ENCODE assay signal across 8 cellular contexts in genomic region chr15:70447927-70448698, GRCh38.
A peak's percentile ranks its signal among the peaks of the same experiment; 100 is the strongest.
DNase-seq lines count a peak whose midpoint lies in the region; ATAC-seq and TF ChIP-seq lines count a peak whose summit lies in the region.

No MANE protein-coding gene starts in this region.

- no peak overlapping the region for H3K27ac ChIP-seq in CD4-positive, CD25-positive, alpha-beta regulatory T cell (ENCODE audit: insufficient read depth, low read length, poor library complexity, severe bottlenecking)

- peaks cover 2% of the 10 kb centered on the region for H3K27me3 ChIP-seq in CD4-positive, CD25-positive, alpha-beta regulatory T cell (ENCODE audit: control insufficient read depth, insufficient read depth, low read length)
- H3K27me3 ChIP-seq in NT2/D1 (ENCODE audit: insufficient read depth, insufficient read length), result peaks cover 32% of the 10 kb centered on the region

- intact Hi-C loops in activated naive CD4-positive, alpha-beta T cell treated with anti-CD3 and anti-CD28 coated beads for 36 hours (cut with micrococcal nuclease), result no loop called here

- peak overlapping the region in 2 of 4 donors; percentile 59 to 69 for H3K4me3 Mint-ChIP-seq in CD4-positive, CD25-positive, alpha-beta regulatory T cell
- no peak overlapping the region for H3K4me3 Mint-ChIP-seq in activated naive CD4-positive, alpha-beta T cell treated with anti-CD3 and anti-CD28 coated beads for 36 hours
- no peak overlapping the region for H3K4me3 Mint-ChIP-seq in nephron

- H3K4me3 ChIP-seq in CD4-positive, CD25-positive, alpha-beta regulatory T cell (ENCODE audit: low read depth, low read length), result no peak overlapping the region
- H3K4me3 ChIP-seq in NT2/D1 (ENCODE audit: insufficient read length, low read depth), result no peak overlapping the region

- DNase-seq in CD4-positive, CD25-positive, alpha-beta regulatory T cell, result peak in 2 of 3 donors; percentile 21 to 86
- DNase-seq in NT2/D1 (ENCODE audit: low read depth, low spot score), result no peak
- peak; percentile 62 for DNase-seq in activated naive CD4-positive, alpha-beta T cell treated with anti-CD3 and anti-CD28 coated beads for 36 hours
- DNase-seq in NCI-H187 treated with DMSO at 0.1 percent for 48 hours (lab: John Stamatoyannopoulos, UW), result no peak
- DNase-seq in DMS153 treated with DMSO at 0.1 percent for 48 hours (lab: John Stamatoyannopoulos, UW; ENCODE audit: unreplicated experiment), result no peak
- no peak for DNase-seq in GM19240 (ENCODE audit: insufficient read length, low spot score)
- DNase-seq in cerebellar cortex (ENCODE audit: low spot score), result no peak

- H3K4me1 ChIP-seq in CD4-positive, CD25-positive, alpha-beta regulatory T cell (ENCODE audit: control insufficient read depth, insufficient read depth, low read length, poor library complexity, severe bottlenecking), result peaks cover 28% of the 10 kb centered on the region
- H3K4me1 ChIP-seq in NT2/D1 (ENCODE audit: insufficient read depth, insufficient read length), result peaks cover 14% of the 10 kb centered on the region

- peaks cover 0 to 48% (median 21%) of the 10 kb centered on the region in 4 donors for H3K4me1 Mint-ChIP-seq in CD4-positive, CD25-positive, alpha-beta regulatory T cell
- H3K4me1 Mint-ChIP-seq in activated naive CD4-positive, alpha-beta T cell treated with anti-CD3 and anti-CD28 coated beads for 36 hours (ENCODE audit: low read depth), result peaks cover 32% of the 10 kb centered on the region
- peaks cover 21% of the 10 kb centered on the region for H3K4me1 Mint-ChIP-seq in nephron

- TF ChIP-seq CTCF in nephron (IDR thresholded peaks at IDR 0.05; ENCODE audit: unreplicated experiment in 3 of 3), result no peak

- H3K9ac ChIP-seq in NT2/D1 (ENCODE audit: insufficient read length, low read depth), result peak overlapping the region; percentile 1

- peak overlapping the region; percentile 41 to 82 (median 69) for H3K27ac Mint-ChIP-seq in CD4-positive, CD25-positive, alpha-beta regulatory T cell
- peak overlapping the region; percentile 66 for H3K27ac Mint-ChIP-seq in activated naive CD4-positive, alpha-beta T cell treated with anti-CD3 and anti-CD28 coated beads for 36 hours
- H3K27ac Mint-ChIP-seq in nephron, result peak overlapping the region; percentile 52 to 81 (median 78)

- CTCF ChIA-PET in activated naive CD4-positive, alpha-beta T cell treated with anti-CD3 and anti-CD28 coated beads for 36 hours (lab: Charles Lee), result interaction anchor here (0.7 to 1.0 kb wide), 2 partner anchors 64 to 306 kb away, joined by 3 read pairs; no protein-coding TSS in a partner anchor

- H3K9me3 Mint-ChIP-seq in CD4-positive, CD25-positive, alpha-beta regulatory T cell, result peaks cover 0 to 1% (median 0%) of the 10 kb centered on the region in 7 donors
- no peaks in the 10 kb centered on the region for H3K9me3 Mint-ChIP-seq in activated naive CD4-positive, alpha-beta T cell treated with anti-CD3 and anti-CD28 coated beads for 36 hours
- H3K9me3 Mint-ChIP-seq in nephron, result no peaks in the 10 kb centered on the region

- ATAC-seq in CD4-positive, CD25-positive, alpha-beta regulatory T cell (ENCODE audit: low read depth in 2 of 2), result peak; percentile 44 to 54

- no peaks in the 10 kb centered on the region for H3K9me3 ChIP-seq in CD4-positive, CD25-positive, alpha-beta regulatory T cell (ENCODE audit: control insufficient read depth in 2 of 2, low read length in 2 of 2)
- no peaks in the 10 kb centered on the region for H3K9me3 ChIP-seq in NT2/D1 (ENCODE audit: insufficient read depth, low read length)

- no peaks in the 10 kb centered on the region for H3K36me3 ChIP-seq in CD4-positive, CD25-positive, alpha-beta regulatory T cell (ENCODE audit: control insufficient read depth, insufficient read depth, low read length)
- H3K36me3 ChIP-seq in NT2/D1 (ENCODE audit: insufficient read depth, insufficient read length, low read length), result no peaks in the 10 kb centered on the region

- H3K27me3 Mint-ChIP-seq in CD4-positive, CD25-positive, alpha-beta regulatory T cell, result peaks cover 25% of the 10 kb centered on the region
- H3K27me3 Mint-ChIP-seq in activated naive CD4-positive, alpha-beta T cell treated with anti-CD3 and anti-CD28 coated beads for 36 hours (ENCODE audit: low read depth), result peaks cover under 1% of the 10 kb centered on the region
- peaks cover 71% of the 10 kb centered on the region for H3K27me3 Mint-ChIP-seq in nephron (ENCODE audit: low read depth)

- no peaks in the 10 kb centered on the region for H3K36me3 Mint-ChIP-seq in CD4-positive, CD25-positive, alpha-beta regulatory T cell
- no peaks in the 10 kb centered on the region for H3K36me3 Mint-ChIP-seq in activated naive CD4-positive, alpha-beta T cell treated with anti-CD3 and anti-CD28 coated beads for 36 hours (ENCODE audit: low read depth)
- no peaks in the 10 kb centered on the region for H3K36me3 Mint-ChIP-seq in nephron (ENCODE audit: low read depth)

Comparison
In these comparisons a context has a peak if more than half of its experiments do, and no peak if none do; other contexts are left out.
1. DNase-seq: peak in CD4-positive, CD25-positive, alpha-beta regulatory T cell (2 of 3) and activated naive CD4-positive, alpha-beta T cell treated with anti-CD3 and anti-CD28 coated beads for 36 hours (single experiment); none in NT2/D1 (single experiment), NCI-H187 treated with DMSO at 0.1 percent for 48 hours (single experiment), DMS153 treated with DMSO at 0.1 percent for 48 hours (single experiment), GM19240 (single experiment) and cerebellar cortex (single experiment).
2. Peak in every context shown above with its lines, with median percentiles within 50 percentile points of each other: H3K27ac Mint-ChIP-seq.